In the genomic region with DNA sequence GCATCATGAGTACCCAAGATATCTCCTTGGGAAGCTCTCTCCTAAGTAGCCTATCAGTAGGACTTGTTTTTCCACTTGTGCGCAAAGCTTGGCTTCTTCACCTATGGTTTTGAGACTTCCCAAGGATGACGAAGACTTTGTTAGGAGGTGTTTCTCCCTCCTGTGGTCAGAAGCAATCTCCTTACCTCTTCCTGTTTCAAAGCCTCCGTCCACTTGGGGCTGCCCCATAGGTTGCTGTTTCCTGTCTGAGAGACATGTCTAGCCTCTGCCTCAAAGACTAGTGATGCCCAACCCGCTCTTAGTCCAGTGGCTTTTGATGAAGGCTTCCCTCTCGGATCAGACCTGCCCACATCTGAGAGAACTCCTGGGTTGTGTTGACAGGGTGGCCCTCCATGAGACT, we compare ENCODE assay signal across 16 cellular contexts.
A peak's percentile ranks its signal among the peaks of the same experiment; 100 is the strongest.
DNase-seq lines count a peak whose midpoint lies in the region; ATAC-seq and TF ChIP-seq lines count a peak whose summit lies in the region.
"Had no signal": no experiment of that assay in that cellular context is flagged by ENCODE, and none has a peak within 500 bp of the region (broad histone marks: within the 10 kb centered on the region; RNA-seq: fewer than 3 reads in every experiment).

No MANE protein-coding gene starts in this region.

- no peak overlapping the region for H3K4me3 ChIP-seq in CD8-positive, alpha-beta memory T cell (ENCODE audit: low read length)
- no peak overlapping the region for H3K4me3 ChIP-seq in naive thymus-derived CD4-positive, alpha-beta T cell (ENCODE audit: low read length)
- H3K4me3 ChIP-seq: colonic mucosa, right lobe of liver had no signal

- H3K9me3 Mint-ChIP-seq in CD8-positive, alpha-beta memory T cell = peaks cover 0 to 3% (median 0%) of the 10 kb centered on the region in 5 donors
- no peaks in the 10 kb centered on the region for H3K9me3 Mint-ChIP-seq in T-cell
- H3K9me3 Mint-ChIP-seq in naive thymus-derived CD4-positive, alpha-beta T cell = peaks cover 0 to 4% (median 0%) of the 10 kb centered on the region in 11 donors

- intact Hi-C loops in naive thymus-derived CD4-positive, alpha-beta T cell (cut with micrococcal nuclease) = no loop called here

- POLR2A ChIA-PET in CD8-positive, alpha-beta memory T cell (lab: Charles Lee) = no interaction called here
- POLR2A ChIA-PET in T-cell (lab: Charles Lee) = no interaction called here
- POLR2A ChIA-PET in naive thymus-derived CD4-positive, alpha-beta T cell (lab: Charles Lee) = no interaction called here

- no peaks in the 10 kb centered on the region for H3K36me3 ChIP-seq in CD8-positive, alpha-beta memory T cell (ENCODE audit: insufficient read depth, low read length)
- peaks cover 0 to 4% (median 0%) of the 10 kb centered on the region in 3 experiments for H3K36me3 ChIP-seq in naive thymus-derived CD4-positive, alpha-beta T cell (ENCODE audit: control insufficient read depth in 2 of 3, insufficient read depth in 3 of 3, low read length in 3 of 3)
- H3K36me3 ChIP-seq: right lobe of liver had no signal

- peak overlapping the region; percentile 11 to 81 (median 66) for H3K27ac Mint-ChIP-seq in CD8-positive, alpha-beta memory T cell
- H3K27ac Mint-ChIP-seq in T-cell = peak overlapping the region; percentile 71 to 77
- peak overlapping the region in 2 of 9 donors; percentile 6 to 14 for H3K27ac Mint-ChIP-seq in naive thymus-derived CD4-positive, alpha-beta T cell

- H3K4me3 Mint-ChIP-seq in CD8-positive, alpha-beta memory T cell = peak overlapping the region in 4 of 7 donors; percentile 1 to 57 (median 18)
- H3K4me3 Mint-ChIP-seq in T-cell = no peak overlapping the region
- peak overlapping the region in 1 of 10 donors; percentile 21 for H3K4me3 Mint-ChIP-seq in naive thymus-derived CD4-positive, alpha-beta T cell

- H3K27ac ChIP-seq in CD8-positive, alpha-beta memory T cell (ENCODE audit: low read depth, low read length) = no peak overlapping the region
- H3K27ac ChIP-seq in naive thymus-derived CD4-positive, alpha-beta T cell (ENCODE audit: low read depth, low read length) = no peak overlapping the region
- H3K27ac ChIP-seq: colonic mucosa, right lobe of liver, VCaP had no signal

- H3K27me3 Mint-ChIP-seq in CD8-positive, alpha-beta memory T cell = no peaks in the 10 kb centered on the region
- peaks cover 0 to 4% of the 10 kb centered on the region in 2 donors for H3K27me3 Mint-ChIP-seq in T-cell
- peaks cover 0 to 12% (median 4%) of the 10 kb centered on the region in 5 donors for H3K27me3 Mint-ChIP-seq in naive thymus-derived CD4-positive, alpha-beta T cell

- no peak for TF ChIP-seq POLR2A in GM18505 (IDR thresholded peaks at IDR 0.05; ENCODE audit: borderline replicate concordance, extremely low read depth, insufficient read depth, insufficient read length)

- CTCF ChIA-PET in CD8-positive, alpha-beta memory T cell (lab: Charles Lee) = no interaction called here
- CTCF ChIA-PET in T-cell (lab: Charles Lee) = interaction anchor here in 1 of 2 donors (0.6 kb wide), 1 partner anchor 40 kb away, joined by 3 read pairs; no protein-coding TSS in a partner anchor
- CTCF ChIA-PET in naive thymus-derived CD4-positive, alpha-beta T cell (lab: Charles Lee) = no interaction called here

- DNase-seq in CD8-positive, alpha-beta memory T cell = no peak
- no peak for DNase-seq in T-cell
- no peak for DNase-seq in naive thymus-derived CD4-positive, alpha-beta T cell
- DNase-seq in NCI-H2171 treated with DMSO at 0.1 percent for 48 hours (lab: John Stamatoyannopoulos, UW) = no peak
- DNase-seq in nucleus accumbens (lab: John Stamatoyannopoulos, UW) = no peak
- DNase-seq: activated naive CD4-positive, alpha-beta T cell treated with Interleukin-2 at 50 U/mL for 16 hours; colonic mucosa; mesendoderm; NCI-H187; RPMI8226; stimulated activated CD4-positive, alpha-beta T cell treated with anti-CD3 and anti-CD28 coated beads, Interleukin-1b, Interleukin-23, amount 100 ng/mL, for 48 hours had no signal

- H3K4me1 ChIP-seq in CD8-positive, alpha-beta memory T cell (ENCODE audit: insufficient read depth, low read length) = peaks cover 54% of the 10 kb centered on the region
- H3K4me1 ChIP-seq in naive thymus-derived CD4-positive, alpha-beta T cell (ENCODE audit: control insufficient read depth in 2 of 2, insufficient read depth in 2 of 2, low read length in 2 of 2) = peaks cover 0 to 43% of the 10 kb centered on the region in 2 donors
- H3K4me1 ChIP-seq: colonic mucosa had no signal

- peaks cover 74 to 81% (median 77%) of the 10 kb centered on the region in 3 donors for H3K4me1 Mint-ChIP-seq in CD8-positive, alpha-beta memory T cell
- H3K4me1 Mint-ChIP-seq in T-cell = peaks cover 13 to 71% (median 33%) of the 10 kb centered on the region in 3 donors
- H3K4me1 Mint-ChIP-seq in naive thymus-derived CD4-positive, alpha-beta T cell = peaks cover 0 to 64% (median 10%) of the 10 kb centered on the region in 7 donors

- H3K9me3 ChIP-seq in CD8-positive, alpha-beta memory T cell (ENCODE audit: low read length) = no peaks in the 10 kb centered on the region
- no peaks in the 10 kb centered on the region for H3K9me3 ChIP-seq in naive thymus-derived CD4-positive, alpha-beta T cell (ENCODE audit: control insufficient read depth in 2 of 3, low read length in 3 of 3)
- H3K9me3 ChIP-seq: colonic mucosa, right lobe of liver had no signal

- peaks cover 19 to 52% (median 19%) of the 10 kb centered on the region in 3 donors for H3K36me3 Mint-ChIP-seq in CD8-positive, alpha-beta memory T cell
- H3K36me3 Mint-ChIP-seq in T-cell = peaks cover 33% of the 10 kb centered on the region
- H3K36me3 Mint-ChIP-seq in naive thymus-derived CD4-positive, alpha-beta T cell = peaks cover 0 to 41% (median 0%) of the 10 kb centered on the region in 5 donors

- no peaks in the 10 kb centered on the region for H3K27me3 ChIP-seq in CD8-positive, alpha-beta memory T cell (ENCODE audit: insufficient read depth, low read length, poor library complexity, severe bottlenecking)
- no peaks in the 10 kb centered on the region for H3K27me3 ChIP-seq in naive thymus-derived CD4-positive, alpha-beta T cell (ENCODE audit: control insufficient read depth in 2 of 2, insufficient read depth in 2 of 2, low read length in 2 of 2)
- H3K27me3 ChIP-seq: colonic mucosa, right lobe of liver had no signal

- ATAC-seq in GM19463 (IDR thresholded peaks at IDR 0.05; ENCODE audit: unreplicated experiment) = peak; percentile 57
- ATAC-seq in T-cell (replicated peaks in 1 of 4) = no peak
- ATAC-seq in naive thymus-derived CD4-positive, alpha-beta T cell = peak; percentile 56
- ATAC-seq in GM18520 (IDR thresholded peaks at IDR 0.05; ENCODE audit: unreplicated experiment) = no peak
- ATAC-seq in GM18505 (IDR thresholded peaks at IDR 0.05; ENCODE audit: unreplicated experiment) = no peak

Comparison
In these comparisons a context has a peak if more than half of its experiments do, and no peak if none do; other contexts are left out.
1. H3K4me3 Mint-ChIP-seq: peak in CD8-positive, alpha-beta memory T cell (4 of 7); none in T-cell (0 of 3).
2. ATAC-seq: peak in GM19463 (single experiment) and naive thymus-derived CD4-positive, alpha-beta T cell (single experiment); none in T-cell (0 of 4), GM18520 (single experiment) and GM18505 (single experiment).